In the genomic region with DNA sequence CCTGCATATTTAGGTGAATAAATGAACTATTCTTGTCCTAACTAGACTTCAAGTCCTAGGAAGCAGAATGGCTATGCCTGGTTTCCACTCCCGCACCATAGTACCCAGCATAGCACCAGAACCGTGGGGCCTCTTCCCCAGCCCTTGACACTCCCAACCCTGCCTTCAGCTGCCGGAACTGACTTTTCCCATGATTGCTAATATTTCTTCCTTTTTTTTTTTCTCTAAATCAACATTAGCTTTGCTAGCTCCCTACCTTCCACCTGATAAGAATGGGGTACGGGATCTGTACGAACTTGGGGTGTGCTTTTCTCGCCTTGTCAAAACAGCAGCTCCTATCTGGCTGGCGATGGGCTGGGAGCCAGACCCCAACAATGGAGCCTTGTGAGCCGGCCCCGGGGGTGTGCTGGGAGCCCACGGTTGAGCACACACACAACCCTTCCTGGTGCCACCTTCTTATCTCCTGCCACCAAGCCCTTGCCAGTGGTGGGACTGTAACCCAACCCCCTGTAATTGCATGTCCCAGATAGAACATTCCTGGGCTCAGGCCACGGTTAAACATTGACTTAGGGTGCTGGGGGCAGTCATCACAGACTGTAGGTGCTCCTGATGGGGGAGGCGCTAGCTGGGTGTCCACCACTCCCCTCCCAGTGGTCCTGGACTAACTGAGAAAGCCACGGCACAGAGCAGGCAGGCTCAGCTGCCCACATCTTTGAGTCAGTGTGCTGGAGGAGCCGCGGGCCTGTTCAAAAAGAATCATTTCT, we compare ENCODE assay signal across 13 cellular contexts.
A peak's percentile ranks its signal among the peaks of the same experiment; 100 is the strongest.
DNase-seq lines count a peak whose midpoint lies in the region; ATAC-seq and TF ChIP-seq lines count a peak whose summit lies in the region.
"Had no signal": no experiment of that assay in that cellular context is flagged by ENCODE, and none has a peak within 500 bp of the region (broad histone marks: within the 10 kb centered on the region; RNA-seq: fewer than 3 reads in every experiment).

No MANE protein-coding gene starts in this region.

- intact Hi-C loops in prostate gland (cut with DNase I) = no loop called here

- H3K4me1 Mint-ChIP-seq in stimulated activated memory B cell treated with anti-CD40 and anti-IgM and Interleukin-4, amounts not matched to agents 10 μg/mL and 1 μg/mL and 100 μg/mL, for 72 hours = peaks cover 10% of the 10 kb centered on the region

- no peak overlapping the region for H3K4me3 Mint-ChIP-seq in stimulated activated memory B cell treated with anti-CD40 and anti-IgM and Interleukin-4, amounts not matched to agents 10 μg/mL and 1 μg/mL and 100 μg/mL, for 72 hours
- H3K4me3 Mint-ChIP-seq: activated CD8-positive, alpha-beta T cell treated with anti-CD3 and anti-CD28 coated beads, Interleukin-2, amount 10 ng/mL, durations not matched to agents 7 days and 5 days; activated naive CD4-positive, alpha-beta T cell treated with anti-CD3 and anti-CD28 coated beads, Interleukin-2, amount 50 U/mL, for 24 hours; CD4-positive, alpha-beta T cell; stimulated activated naive CD8-positive, alpha-beta T cell treated with anti-CD3 and anti-CD28 coated beads, Interleukin-15, Interleukin-2, amounts not matched to agents 100 ng/mL and 50 ng/mL, for 24 hours had no signal

- peak overlapping the region; percentile 46 to 55 for H3K27ac ChIP-seq in prostate gland

- H3K4me1 ChIP-seq in prostate gland (replicated peaks) = no peaks in the 10 kb centered on the region

- WGBS in prostate gland = 38% methylated on average over 15 of the region's 15 CpGs

- no peak overlapping the region for H3K27ac Mint-ChIP-seq in stimulated activated memory B cell treated with anti-CD40 and anti-IgM and Interleukin-4, amounts not matched to agents 10 μg/mL and 1 μg/mL and 100 μg/mL, for 72 hours
- H3K27ac Mint-ChIP-seq: activated CD8-positive, alpha-beta T cell treated with anti-CD3 and anti-CD28 coated beads, Interleukin-2, amount 10 ng/mL, durations not matched to agents 7 days and 5 days; activated naive CD4-positive, alpha-beta T cell treated with anti-CD3 and anti-CD28 coated beads, Interleukin-2, amount 50 U/mL, for 24 hours; CD4-positive, alpha-beta T cell; stimulated activated naive CD8-positive, alpha-beta T cell treated with anti-CD3 and anti-CD28 coated beads, Interleukin-15, Interleukin-2, amounts not matched to agents 100 ng/mL and 50 ng/mL, for 24 hours had no signal

- H3K9me3 ChIP-seq in prostate gland = no peaks in the 10 kb centered on the region

- ATAC-seq in GM18519 (IDR thresholded peaks at IDR 0.05; ENCODE audit: low FRiP score, unreplicated experiment) = no peak
- ATAC-seq in GM18870 (IDR thresholded peaks at IDR 0.05; ENCODE audit: unreplicated experiment) = no peak
- ATAC-seq in stimulated activated memory B cell treated with anti-CD40 and anti-IgM and Interleukin-4, amounts not matched to agents 10 μg/mL and 1 μg/mL and 100 μg/mL, for 72 hours = no peak
- ATAC-seq: activated CD8-positive, alpha-beta T cell treated with anti-CD3 and anti-CD28 coated beads, Interleukin-2, amount 10 ng/mL, durations not matched to agents 7 days and 5 days had no signal

- peaks cover 3% of the 10 kb centered on the region for H3K9me3 Mint-ChIP-seq in stimulated activated memory B cell treated with anti-CD40 and anti-IgM and Interleukin-4, amounts not matched to agents 10 μg/mL and 1 μg/mL and 100 μg/mL, for 72 hours
- H3K9me3 Mint-ChIP-seq: activated naive CD4-positive, alpha-beta T cell treated with anti-CD3 and anti-CD28 coated beads, Interleukin-2, amount 50 U/mL, for 24 hours; CD4-positive, alpha-beta T cell had no signal

- no peaks in the 10 kb centered on the region for H3K36me3 Mint-ChIP-seq in stimulated activated memory B cell treated with anti-CD40 and anti-IgM and Interleukin-4, amounts not matched to agents 10 μg/mL and 1 μg/mL and 100 μg/mL, for 72 hours
- H3K36me3 Mint-ChIP-seq: activated naive CD4-positive, alpha-beta T cell treated with anti-CD3 and anti-CD28 coated beads, Interleukin-2, amount 50 U/mL, for 24 hours had no signal

- DNase-seq in Caki2 (ENCODE audit: low read depth) = peak; percentile 46
- peak in 42 of 56 donors; percentile 15 to 80 (median 52) for DNase-seq in amygdala (lab: John Stamatoyannopoulos, UW)
- DNase-seq in left kidney (ENCODE audit: low read depth, low spot score) = peak; percentile 78
- DNase-seq in prostate gland (ENCODE audit: low spot score) = peak; percentile 27
- no peak for DNase-seq in GM20000 (ENCODE audit: low spot score)
- DNase-seq: activated CD8-positive, alpha-beta T cell treated with anti-CD3 and anti-CD28 coated beads, Interleukin-2, amount 10 ng/mL, durations not matched to agents 7 days and 5 days; CD4-positive, alpha-beta T cell; stimulated activated CD4-positive, alpha-beta T cell treated with anti-CD3 and anti-CD28 coated beads, Interleukin-1b, Interleukin-23, amount 100 ng/mL, for 48 hours had no signal

- H3K27me3 Mint-ChIP-seq in stimulated activated memory B cell treated with anti-CD40 and anti-IgM and Interleukin-4, amounts not matched to agents 10 μg/mL and 1 μg/mL and 100 μg/mL, for 72 hours = peaks cover 13% of the 10 kb centered on the region
- H3K27me3 Mint-ChIP-seq: activated naive CD4-positive, alpha-beta T cell treated with anti-CD3 and anti-CD28 coated beads, Interleukin-2, amount 50 U/mL, for 24 hours; CD4-positive, alpha-beta T cell had no signal

- no peaks in the 10 kb centered on the region for H3K36me3 ChIP-seq in prostate gland

- TF ChIP-seq CTCF in prostate gland (IDR thresholded peaks at IDR 0.05) (no peak), GM20000 (IDR thresholded peaks at IDR 0.05; ENCODE audit: extremely low read depth, missing control alignments) (no peak)

- H3K4me3 ChIP-seq in prostate gland = no peak overlapping the region

- H3K27me3 ChIP-seq in prostate gland (replicated peaks; ENCODE audit: insufficient read depth) = no peaks in the 10 kb centered on the region

- TF ChIP-seq POLR2A in prostate gland (IDR thresholded peaks at IDR 0.05) = no peak

- in situ Hi-C loops in Caki2 (cut with HindIII; ENCODE audit: low pct_unique_long_range_greater_than_20kb, low sequenced_read_pairs) = no loop called here
